27 cellular contexts compared by ENCODE assay signal in the genomic region with DNA sequence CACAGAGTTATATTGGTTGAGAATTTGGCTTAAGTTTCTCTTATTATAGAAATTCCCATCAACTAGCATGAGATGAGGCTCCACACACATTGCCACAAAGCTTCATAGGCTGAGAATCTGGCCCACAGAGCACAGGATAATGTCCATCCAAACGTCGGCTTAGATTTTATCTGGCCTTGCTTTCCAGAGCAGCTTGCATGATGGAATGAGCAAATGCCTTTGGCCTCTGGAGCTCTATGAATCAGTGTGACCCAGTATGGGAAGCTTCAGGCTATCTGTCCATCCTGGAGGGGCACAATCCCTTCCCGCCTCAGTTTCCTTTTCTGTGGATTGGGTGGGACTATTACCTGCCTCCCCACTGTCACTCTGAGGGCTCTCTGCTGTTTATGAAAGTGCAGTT.
"Had no signal": no experiment of that assay in that cellular context is flagged by ENCODE, and none has a peak within 500 bp of the region (broad histone marks: within the 10 kb centered on the region; RNA-seq: fewer than 3 reads in every experiment).

No MANE protein-coding gene starts in this region.

- H3K4me3 ChIP-seq: left lung, lower lobe of right lung, pancreas, prostate gland, skin epidermis, stomach, testis, thyroid gland, transverse colon, upper lobe of right lung had no signal

- H3K27me3 ChIP-seq: left lung, stomach, testis, thyroid gland, transverse colon, upper lobe of right lung had no signal

- DNase-seq: hippocampal formation; kidney; left colon; left lung; lower lobe of right lung; mammary epithelial cell; mesenchymal stem cell; naive thymus-derived CD8-positive, alpha-beta T cell; nucleus accumbens; pancreas; posterior cingulate gyrus; retina; right cardiac atrium; stimulated activated CD4-positive, alpha-beta T cell treated with anti-CD3 and anti-CD28 coated beads, Interleukin-12 subunit alpha, Interleukin-12 subunit beta, amount 100 ng/mL, for 4 hours; stimulated activated CD4-positive, alpha-beta T cell treated with anti-CD3 and anti-CD28 coated beads, Interleukin-15, amount 100 ng/mL, for 24 hours; stimulated activated CD4-positive, alpha-beta T cell treated with anti-CD3 and anti-CD28 coated beads, Interleukin-2, amount 100 ng/mL, for 24 hours; stimulated activated CD4-positive, alpha-beta T cell treated with anti-CD3 and anti-CD28 coated beads, Interleukin-4, amount 100 ng/mL, for 1 hour; stimulated activated naive B cell treated with anti-CD40 and anti-IgM and Interleukin-4, amounts not matched to agents 10 μg/mL and 1 μg/mL and 100 μg/mL, for 72 hours; stimulated activated naive CD8-positive, alpha-beta T cell treated with anti-CD3 and anti-CD28 coated beads, Interleukin-15, Interleukin-2, amounts not matched to agents 100 U/mL and 50 U/mL, for 24 hours; stomach; testis; thyroid gland; transverse colon; upper lobe of right lung had no signal

- H3K9me3 ChIP-seq: left lung, lower lobe of right lung, pancreas, prostate gland, testis, thyroid gland, transverse colon, upper lobe of right lung had no signal

- H3K4me1 ChIP-seq: left lung, lower lobe of right lung, pancreas, prostate gland, stomach, testis, thyroid gland, transverse colon, upper lobe of right lung had no signal

- ATAC-seq: left colon; left lung; lower lobe of right lung; naive thymus-derived CD8-positive, alpha-beta T cell; pancreas; right cardiac atrium; sciatic nerve; stimulated activated naive B cell treated with anti-CD40 and anti-IgM and Interleukin-4, amounts not matched to agents 10 μg/mL and 1 μg/mL and 100 μg/mL, for 72 hours; stimulated activated naive CD8-positive, alpha-beta T cell treated with anti-CD3 and anti-CD28 coated beads, Interleukin-15, Interleukin-2, amounts not matched to agents 100 U/mL and 50 U/mL, for 24 hours; upper lobe of right lung had no signal

- H3K36me3 ChIP-seq: left lung, lower lobe of right lung, pancreas, prostate gland, stomach, thyroid gland, transverse colon, upper lobe of right lung had no signal

- H3K27ac ChIP-seq: left lung, lower lobe of right lung, pancreas, prostate gland, skin epidermis, stomach, testis, thyroid gland, transverse colon, upper lobe of right lung had no signal
